ENCODE assay signal across 23 cellular contexts in genomic region chr17:73973881-73974409, GRCh38.
DNase-seq lines count a peak whose midpoint lies in the region; ATAC-seq, FAIRE-seq and TF ChIP-seq lines count a peak whose summit lies in the region.
"Had no signal": no experiment of that assay in that cellular context is flagged by ENCODE, and none has a peak within 500 bp of the region (broad histone marks: within the 10 kb centered on the region; RNA-seq: fewer than 3 reads in every experiment).

No MANE protein-coding gene starts in this region.

- H3K9me3 ChIP-seq in pancreas (no peaks in the 10 kb centered on the region), Peyer's patch (no peaks in the 10 kb centered on the region)
- H3K9me3 ChIP-seq: psoas muscle, spleen had no signal

- ATAC-seq in pancreas, result peak; percentile 52 to 79 (median 65)
- ATAC-seq: psoas muscle had no signal

- no peak for FAIRE-seq in pancreas (lab: Jason Lieb, UNC)
- FAIRE-seq: colon, endometrium, keratinocyte had no signal

- DNase-seq in DMS53 (lab: John Stamatoyannopoulos, UW) (peak; percentile 51), DMS53 treated with DMSO at 0.1 percent for 48 hours (lab: John Stamatoyannopoulos, UW; ENCODE audit: unreplicated experiment) (no peak), NCI-H510A (lab: John Stamatoyannopoulos, UW) (peak; percentile 53), fibroblast of mammary gland (ENCODE audit: low read depth) (peak; percentile 6), pancreas (peak in 3 of 6 donors; percentile 56 to 77 (median 60)), Peyer's patch (no peak), 8988T (no peak)
- no peak for DNase-seq in activated CD4-positive, CD25-positive, alpha-beta regulatory T cell (lab: John Stamatoyannopoulos, UW)
- DNase-seq: activated CD4-positive, CD25-positive, alpha-beta regulatory T cell treated with anti-CD3 and anti-CD28 coated beads, Interleukin-2, amount 50 U/mL, for 72 hours; activated CD8-positive, alpha-beta memory T cell treated with anti-CD3 and anti-CD28 coated beads for 24 hours; activated T-cell treated with anti-CD3 and anti-CD28 coated beads, Interleukin-2, amount 50 U/mL, for 48 hours; DMS153; hippocampal formation; NCI-H1092; NCI-H82; psoas muscle; spleen; T1000 had no signal

- H3K4me1 ChIP-seq in pancreas (no peaks in the 10 kb centered on the region), Peyer's patch (no peaks in the 10 kb centered on the region)
- H3K4me1 ChIP-seq: psoas muscle had no signal

- intact Hi-C loops in pancreas (cut with DNase I), result no loop called here

- no peak for TF ChIP-seq CTCF in fibroblast of mammary gland (conservative IDR thresholded peaks at IDR 0.05; ENCODE audit: control insufficient read depth, insufficient read depth, low read depth, low read length)
- no peak for TF ChIP-seq CTCF in pancreas (IDR thresholded peaks at IDR 0.05)
- no peak for TF ChIP-seq CTCF in Peyer's patch (IDR thresholded peaks at IDR 0.05)

- H3K36me3 ChIP-seq in pancreas, result no peaks in the 10 kb centered on the region
- no peaks in the 10 kb centered on the region for H3K36me3 ChIP-seq in Peyer's patch
- H3K36me3 ChIP-seq: spleen had no signal

- TF ChIP-seq POLR2A in Peyer's patch (IDR thresholded peaks at IDR 0.05), result no peak

- WGBS in pancreas, 2 donors, result 56 to 58% methylated on average over 10 of the region's 10 CpGs

- H3K4me3 ChIP-seq in fibroblast of mammary gland (ENCODE audit: control insufficient read depth, low read depth, low read length), result no peak overlapping the region
- no peak overlapping the region for H3K4me3 ChIP-seq in pancreas
- no peak overlapping the region for H3K4me3 ChIP-seq in Peyer's patch
- H3K4me3 ChIP-seq: psoas muscle, spleen had no signal

- H3K27ac ChIP-seq in pancreas (no peak overlapping the region), Peyer's patch (no peak overlapping the region)
- H3K27ac ChIP-seq: 22Rv1, KMS-11, psoas muscle, spleen had no signal

- no peaks in the 10 kb centered on the region for H3K27me3 ChIP-seq in pancreas
- no peaks in the 10 kb centered on the region for H3K27me3 ChIP-seq in Peyer's patch

Comparison
In these comparisons a context has a peak if more than half of its experiments do, and no peak if none do; other contexts are left out.
1. DNase-seq: peak in DMS53 (single experiment), NCI-H510A (single experiment) and fibroblast of mammary gland (single experiment); none in DMS53 treated with DMSO at 0.1 percent for 48 hours (single experiment), Peyer's patch (0 of 3), 8988T (single experiment) and activated CD4-positive, CD25-positive, alpha-beta regulatory T cell (0 of 4).